8 cellular contexts compared by ENCODE assay signal in genomic region chr5:142717582-142718215, GRCh38. TPM values are rescaled to one million over a fixed set of nuclear protein-coding genes. Genes with fewer than 3 reads are reported as not detected.
DNase-seq lines count a peak whose midpoint lies in the region; ATAC-seq, FAIRE-seq and TF ChIP-seq lines count a peak whose summit lies in the region.

No MANE protein-coding gene starts in this region.

- no peaks in the 10 kb centered on the region for H3K9me3 Mint-ChIP-seq in type B pancreatic cell

- H3K79me2 ChIP-seq in GM12878 (ENCODE audit: control insufficient read depth, insufficient read depth, low read length) = no peaks in the 10 kb centered on the region

- no peaks in the 10 kb centered on the region for H3K4me1 ChIP-seq in GM12878 (ENCODE audit: control insufficient read depth, insufficient read depth, low read length)

- no TSS peak for BruUV-seq in GM12878 (replicated peaks; lab: Mats Ljungman, UMichigan)

- TF ChIP-seq CTCF in 22Rv1 (IDR thresholded peaks at IDR 0.05) (peak; percentile 76), GM12878 (IDR thresholded peaks at IDR 0.05 in 2 of 3, conservative IDR thresholded peaks at IDR 0.05 in 1 of 3; ENCODE audit: control insufficient read depth in 2 of 3, extremely low read depth in 1 of 3, insufficient read depth in 1 of 3, low read depth in 3 of 3, low read length in 3 of 3) (peak; percentile 48 to 76 (median 62); a peak in 5 of 6 replicates), type B pancreatic cell (conservative IDR thresholded peaks at IDR 0.05) (peak; percentile 68)

- peak; percentile 74 for TF ChIP-seq RAD21 in GM12878 (IDR thresholded peaks at IDR 0.05; ENCODE audit: insufficient read depth, low read depth, low read length)

- RAD21 ChIA-PET in GM12878 (lab: Charles Lee; ENCODE audit: unreplicated experiment) = interaction anchor here (1.2 to 3.3 kb wide), 5 partner anchors 31 to 171 kb away, joined by 3 to 16 read pairs (median 10); no protein-coding TSS in a partner anchor

- intact Hi-C loops in GM12878 (cut with micrococcal nuclease; ENCODE audit: unreplicated experiment) = loop anchor here (1.0 kb wide), 2 partner anchors 150 to 163 kb away; no protein-coding TSS in a partner anchor

- H3K9ac ChIP-seq in GM12878 (ENCODE audit: control insufficient read depth, insufficient read depth, low read length) = no peak overlapping the region

- SMC1A ChIA-PET in GM12878 (lab: Charles Lee; ENCODE audit: uncharacterized antibody, unreplicated experiment) = interaction anchor here (1.3 to 7.4 kb wide), 7 partner anchors 30 to 171 kb away, joined by 3 to 32 read pairs (median 8); no protein-coding TSS in a partner anchor

- in situ Hi-C loops in GM12878 (cut with MboI) = no loop called here

- peak overlapping the region; percentile 51 for H3K27ac Mint-ChIP-seq in type B pancreatic cell

- no peaks in the 10 kb centered on the region for H3K9me3 ChIP-seq in GM12878 (replicated peaks; ENCODE audit: control insufficient read depth, insufficient read depth, low read length)

- no peak overlapping the region for H2AFZ ChIP-seq in GM12878 (ENCODE audit: control insufficient read depth, low read depth, low read length)

- TF ChIP-seq EP300 in GM12878 (IDR thresholded peaks at IDR 0.05; ENCODE audit: borderline replicate concordance in 1 of 2, control insufficient read depth in 1 of 2, low read depth in 2 of 2, low read length in 2 of 2) = no peak

- no peaks in the 10 kb centered on the region; a peak in 1 of 4 replicates for H3K27me3 ChIP-seq in GM12878 (replicated peaks in 1 of 2; ENCODE audit: control insufficient read depth in 2 of 2, insufficient read depth in 2 of 2, low read length in 1 of 2)

- DNase-seq in GM03348 (ENCODE audit: low spot score) (peak; percentile 72), NCI-H2029 (lab: John Stamatoyannopoulos, UW) (peak; percentile 54), GM12878 (ENCODE audit: low read depth, low spot score) (no peak), type B pancreatic cell (ENCODE audit: extremely low spot score, unreplicated experiment) (peak; percentile 29), activated T-cell treated with anti-CD3 and anti-CD28 coated beads for 4 hours (no peak)

- CTCF ChIA-PET in GM12878 (lab: Yijun Ruan, JAX) = interaction anchor here (0.6 to 14.0 kb wide), 11 partner anchors 19 to 906 kb away, joined by 3 to 243 read pairs (median 4); no protein-coding TSS in a partner anchor

- peaks cover 3% of the 10 kb centered on the region for H3K27me3 Mint-ChIP-seq in type B pancreatic cell

- no peaks in the 10 kb centered on the region for H4K20me1 ChIP-seq in GM12878 (ENCODE audit: control insufficient read depth, insufficient read depth)

- POLR2A ChIA-PET in GM12878 (lab: Charles Lee) = no interaction called here

- H3K27ac ChIP-seq in 22Rv1 = no peak overlapping the region
- H3K27ac ChIP-seq in GM12878 (ENCODE audit: control insufficient read depth, insufficient read depth) = no peak overlapping the region

- FAIRE-seq in GM12878 (lab: Jason Lieb, UNC) (no peak), islet of Langerhans (lab: Jason Lieb, UNC) (peak; percentile 73)

- TF ChIP-seq POLR2A in GM12878 (IDR thresholded peaks at IDR 0.05; ENCODE audit: low read depth, low read length) = no peak

- H3K36me3 Mint-ChIP-seq in type B pancreatic cell = no peaks in the 10 kb centered on the region

- H3K4me1 Mint-ChIP-seq in type B pancreatic cell (ENCODE audit: unreplicated experiment) = peaks cover 23% of the 10 kb centered on the region

- whole genome bisulfite sequencing in GM12878 (ENCODE audit: insufficient coverage, insufficient replicate concordance, low lambda C conversion rate, missing lambda C conversion rate) = 48% methylated on average over 11 of the region's 11 CpGs

- no peaks in the 10 kb centered on the region for H3K36me3 ChIP-seq in GM12878 (ENCODE audit: control insufficient read depth in 2 of 2, insufficient read depth in 2 of 2, low read length in 1 of 2)

- no peak overlapping the region for H3K4me3 ChIP-seq in GM12878

- peak; percentile 58 for ATAC-seq in GM12878
- no peak for ATAC-seq in HG02610 (IDR thresholded peaks at IDR 0.05; ENCODE audit: unreplicated experiment)

- no peak overlapping the region for H3K4me2 ChIP-seq in GM12878 (ENCODE audit: control insufficient read depth, insufficient read depth)

- no peak overlapping the region for H3K4me3 Mint-ChIP-seq in type B pancreatic cell

TF ChIP-seq in GM12878, 131 proteins besides CTCF, POLR2A, EP300 and RAD21 (continues in another document):
- TF ChIP-seq HSF1 (IDR thresholded peaks at IDR 0.05; ENCODE audit: low read depth, low read length) (no peak), YY1 (IDR thresholded peaks at IDR 0.05; ENCODE audit: low read depth, low read length) (0 out of 2 replicates have a peak, but pooled peaks have one; percentile 35), ATF7 (IDR thresholded peaks at IDR 0.05; ENCODE audit: low read depth) (no peak), PAX8 (IDR thresholded peaks at IDR 0.05) (no peak), ATF3 (IDR thresholded peaks at IDR 0.05; ENCODE audit: borderline replicate concordance, extremely low read depth, low read depth, low read length) (no peak), TCF7 (IDR thresholded peaks at IDR 0.05; ENCODE audit: borderline replicate concordance) (no peak), RCOR1 (conservative IDR thresholded peaks at IDR 0.05; ENCODE audit: low read depth, low read length) (no peak), EGR1 (IDR thresholded peaks at IDR 0.05; ENCODE audit: borderline replicate concordance in 1 of 2, low read depth in 2 of 2, low read length in 2 of 2) (no peak), NFXL1 (IDR thresholded peaks at IDR 0.05; ENCODE audit: borderline replicate concordance) (no peak), MYB (IDR thresholded peaks at IDR 0.05; ENCODE audit: borderline replicate concordance, low read depth, low read length) (no peak)

RNA-seq across cellular contexts. Expression of gene FGF1, which starts 31.8 kb away (rescaled TPM):
- not detected in 2 replicates for total RNA-seq in GM12878 (2013; cell fraction: nucleolus; rRNA removed)
- total RNA-seq in GM12878 (2014; rRNA removed) (not detected in 2 replicates), GM12878 (2014; rRNA removed; fragmentation: Illumina TruSeq; extraction: Trizol) (not detected in 2 replicates), GM12878 (2021) (not detected in 2 replicates), type B pancreatic cell (ENCODE audit: low replicate concordance) (0.12 and 2.7 TPM in 2 replicates)
- polyA plus RNA-seq in GM12878 (2011; ENCODE audit: low read depth) = not detected
- polyA plus RNA-seq in GM12878 (2011; rRNA removed) (not detected in 2 replicates), GM12878 (2014; fragmentation: Illumina TruSeq; extraction: Trizol) (not detected in 2 replicates), GM12878 (2014; fragmentation: Nextera tagmentation; extraction: Ambion mirVana) (not detected), GM12878 (2014; rRNA removed) (not detected in 2 replicates), GM12878 (2016; fragmentation: Nextera tagmentation; extraction: Ambion mirVana) (not detected)
- not detected in 2 replicates for polyA plus RNA-seq in GM12878 (2011; cell fraction: cytosol; rRNA removed)
- not detected in 2 replicates for polyA plus RNA-seq in GM12878 (2011; cell fraction: nucleus; rRNA removed)
- polyA plus RNA-seq in GM12878 (2012) = not detected in 2 replicates
- polyA minus RNA-seq in GM12878 (2011; rRNA and poly(A)+ RNA removed) = not detected in 2 replicates
- not detected in 2 replicates for polyA minus RNA-seq in GM12878 (2011; cell fraction: cytosol; rRNA and poly(A)+ RNA removed)
- polyA minus RNA-seq in GM12878 (2011; cell fraction: nucleus; rRNA and poly(A)+ RNA removed) = not detected in 2 replicates

RNA-seq across cellular contexts. Expression of gene ARHGAP26, which starts 52.5 kb away (rescaled TPM):
- total RNA-seq in GM12878 (2013; cell fraction: nucleolus; rRNA removed) = 84.5 and 89.8 TPM in 2 replicates
- total RNA-seq in GM12878 (2014; rRNA removed) (17.4 and 17.8 TPM in 2 replicates), GM12878 (2014; rRNA removed; fragmentation: Illumina TruSeq; extraction: Trizol) (17.4 and 19.3 TPM in 2 replicates), GM12878 (2021) (16.5 and 22.6 TPM in 2 replicates), type B pancreatic cell (ENCODE audit: low replicate concordance) (18.7 and 24.1 TPM in 2 replicates)
- 5.5 TPM for polyA plus RNA-seq in GM12878 (2011; ENCODE audit: low read depth)
- polyA plus RNA-seq in GM12878 (2011; rRNA removed) (40.0 and 41.5 TPM in 2 replicates), GM12878 (2014; fragmentation: Illumina TruSeq; extraction: Trizol) (18.2 and 19.4 TPM in 2 replicates), GM12878 (2014; fragmentation: Nextera tagmentation; extraction: Ambion mirVana) (1 to 10 TPM; 9.4 to 9.8 TPM), GM12878 (2014; rRNA removed) (9.5 and 10.2 TPM in 2 replicates), GM12878 (2016; fragmentation: Nextera tagmentation; extraction: Ambion mirVana) (10 to 100 TPM; 22.5 to 24.3 TPM)
- 35.6 and 39.3 TPM in 2 replicates for polyA plus RNA-seq in GM12878 (2011; cell fraction: cytosol; rRNA removed)
- 62.4 and 90.1 TPM in 2 replicates for polyA plus RNA-seq in GM12878 (2011; cell fraction: nucleus; rRNA removed)
- polyA plus RNA-seq in GM12878 (2012) = 7.6 and 12.2 TPM in 2 replicates
- 119 and 147 TPM in 2 replicates for polyA minus RNA-seq in GM12878 (2011; rRNA and poly(A)+ RNA removed)
- polyA minus RNA-seq in GM12878 (2011; cell fraction: cytosol; rRNA and poly(A)+ RNA removed) = 18.4 and 29.0 TPM in 2 replicates
- polyA minus RNA-seq in GM12878 (2011; cell fraction: nucleus; rRNA and poly(A)+ RNA removed) = 255 and 393 TPM in 2 replicates

Comparison
In these comparisons a context has a peak if more than half of its experiments do, and no peak if none do; other contexts are left out.
1. DNase-seq: peak in GM03348 (single experiment), NCI-H2029 (single experiment) and type B pancreatic cell (single experiment); none in GM12878 (single experiment) and activated T-cell treated with anti-CD3 and anti-CD28 coated beads for 4 hours (single experiment).
2. Peak in every context shown above with its lines, with median percentiles within 50 percentile points of each other: CTCF ChIP-seq.